ENCODE assay signal across 1 cellular context in genomic region chr7:98021588-98022351, GRCh38.
TF ChIP-seq lines count a peak whose summit lies in the region.

No MANE protein-coding gene starts in this region.

TF ChIP-seq in K562, 482 proteins besides CTCF, POLR2A, EP300 and RAD21 (continued from another document):
- no peak for TF ChIP-seq NCOA4 (IDR thresholded peaks at IDR 0.05; ENCODE audit: partially characterized antibody)
- TF ChIP-seq NR2C1 (IDR thresholded peaks at IDR 0.05), result no peak
- TF ChIP-seq NR2C1 (tag; IDR thresholded peaks at IDR 0.05), result no peak
- TF ChIP-seq MAFG (tag; conservative IDR thresholded peaks at IDR 0.05), result no peak
- peak; percentile 51; the same call in 1 of the 2 replicates for TF ChIP-seq JUND (IDR thresholded peaks at IDR 0.05; ENCODE audit: borderline replicate concordance, low read depth, low read length)
- no peak; the same call in 2 of the 3 replicates for TF ChIP-seq JUND (tag; IDR thresholded peaks at IDR 0.05; ENCODE audit: borderline replicate concordance, low read depth, low read length)
- TF ChIP-seq CEBPZ (IDR thresholded peaks at IDR 0.05; ENCODE audit: borderline replicate concordance, low read depth, low read length), result no peak
- TF ChIP-seq IFI16 (CRISPR knock-in tag; IDR thresholded peaks at IDR 0.05), result no peak
- no peak for TF ChIP-seq NCOA2 (IDR thresholded peaks at IDR 0.05; ENCODE audit: partially characterized antibody in 2 of 2)
- no peak for TF ChIP-seq CBFA2T3 (IDR thresholded peaks at IDR 0.05)
- no peak for TF ChIP-seq IRF9 (tag; IDR thresholded peaks at IDR 0.05)
- TF ChIP-seq SRSF7 (optimal IDR thresholded peaks at IDR 0.05; ENCODE audit: low read depth, low read length), result no peak
- TF ChIP-seq ZNF408 (CRISPR knock-in tag; IDR thresholded peaks at IDR 0.05; ENCODE audit: low read depth), result no peak
- TF ChIP-seq ZEB2 (IDR thresholded peaks at IDR 0.05), result no peak
- no peak for TF ChIP-seq ZNF174 (CRISPR knock-in tag; IDR thresholded peaks at IDR 0.05)
- peak; percentile 81 for TF ChIP-seq CC2D1A (IDR thresholded peaks at IDR 0.05)
- no peak for TF ChIP-seq LARP7 (IDR thresholded peaks at IDR 0.05)
- TF ChIP-seq E4F1 (CRISPR knock-in tag; IDR thresholded peaks at IDR 0.05; ENCODE audit: borderline replicate concordance), result no peak
- no peak for TF ChIP-seq CBX5 (IDR thresholded peaks at IDR 0.05; ENCODE audit: borderline replicate concordance, low read depth)
- no peak for TF ChIP-seq EHMT2 (IDR thresholded peaks at IDR 0.05)
- peak; percentile 99 for TF ChIP-seq SMC3 (conservative IDR thresholded peaks at IDR 0.05; ENCODE audit: insufficient read depth, low read depth, low read length)
- TF ChIP-seq EZH2 (IDR thresholded peaks at IDR 0.05; ENCODE audit: borderline replicate concordance, low read depth, low read length), result no peak
- TF ChIP-seq TFAP4 (CRISPR knock-in tag; IDR thresholded peaks at IDR 0.05; ENCODE audit: borderline replicate concordance), result peak; percentile 12; the same call in 1 of the 2 replicates
- TF ChIP-seq SUPT5H (IDR thresholded peaks at IDR 0.05), result no peak
- TF ChIP-seq RBBP5 (IDR thresholded peaks at IDR 0.05; ENCODE audit: borderline replicate concordance, insufficient read depth, low read length, poor library complexity, severe bottlenecking), result no peak
- TF ChIP-seq ZNF639 (CRISPR knock-in tag; conservative IDR thresholded peaks at IDR 0.05 in 1 of 2, IDR thresholded peaks at IDR 0.05 in 1 of 2), result no peak
- no peak for TF ChIP-seq ASH1L (IDR thresholded peaks at IDR 0.05; ENCODE audit: borderline replicate concordance, low read depth, partially characterized antibody)
- no peak for TF ChIP-seq FOXM1 (IDR thresholded peaks at IDR 0.05; ENCODE audit: low read depth)
- no peak for TF ChIP-seq FOXM1 (CRISPR knock-in tag; IDR thresholded peaks at IDR 0.05; ENCODE audit: low read depth)
- peak in 2 of 3 experiments; percentile 7 to 44 for TF ChIP-seq YY1 (IDR thresholded peaks at IDR 0.05; ENCODE audit: borderline replicate concordance in 1 of 3, control insufficient read depth in 1 of 3, extremely low read depth in 1 of 3, insufficient read depth in 3 of 3, insufficient read length in 1 of 3, insufficient replicate concordance in 2 of 3, low read depth in 1 of 3, low read length in 2 of 3)
- no peak for TF ChIP-seq SMAD1 (IDR thresholded peaks at IDR 0.05; ENCODE audit: low read depth, low read length, partially characterized antibody)
- TF ChIP-seq MBD2 (IDR thresholded peaks at IDR 0.05; ENCODE audit: borderline replicate concordance, low read depth), result no peak
- no peak for TF ChIP-seq ZNF511 (CRISPR knock-in tag; IDR thresholded peaks at IDR 0.05)
- no peak for TF ChIP-seq TGIF2 (CRISPR knock-in tag; IDR thresholded peaks at IDR 0.05)
- TF ChIP-seq DNMT1 (IDR thresholded peaks at IDR 0.05), result no peak
- TF ChIP-seq ZNF644 (tag; IDR thresholded peaks at IDR 0.05; ENCODE audit: low read depth), result no peak
- TF ChIP-seq NFXL1 (CRISPR knock-in tag; IDR thresholded peaks at IDR 0.05), result no peak
- no peak for TF ChIP-seq ZZZ3 (IDR thresholded peaks at IDR 0.05)
- TF ChIP-seq BRD4 (IDR thresholded peaks at IDR 0.05), result no peak
- TF ChIP-seq DEAF1 (CRISPR knock-in tag; IDR thresholded peaks at IDR 0.05), result peak; percentile 70
- TF ChIP-seq ZNF316 (IDR thresholded peaks at IDR 0.05), result no peak
- TF ChIP-seq KLF13 (tag; IDR thresholded peaks at IDR 0.05; ENCODE audit: borderline replicate concordance, low read depth), result no peak
- no peak for TF ChIP-seq ZBTB43 (CRISPR knock-in tag; IDR thresholded peaks at IDR 0.05)
- no peak for TF ChIP-seq HCFC1 (IDR thresholded peaks at IDR 0.05; ENCODE audit: low read depth, low read length)
- no peak for TF ChIP-seq SMARCE1 (IDR thresholded peaks at IDR 0.05)
- TF ChIP-seq ETS2 (tag; IDR thresholded peaks at IDR 0.05; ENCODE audit: borderline replicate concordance, poor library complexity, severe bottlenecking), result no peak
- no peak for TF ChIP-seq NUFIP1 (IDR thresholded peaks at IDR 0.05; ENCODE audit: partially characterized antibody)
- no peak for TF ChIP-seq MIER1 (IDR thresholded peaks at IDR 0.05; ENCODE audit: low read depth)
